Comparison of ENCODE assay signal across 14 cellular contexts in the genomic region with DNA sequence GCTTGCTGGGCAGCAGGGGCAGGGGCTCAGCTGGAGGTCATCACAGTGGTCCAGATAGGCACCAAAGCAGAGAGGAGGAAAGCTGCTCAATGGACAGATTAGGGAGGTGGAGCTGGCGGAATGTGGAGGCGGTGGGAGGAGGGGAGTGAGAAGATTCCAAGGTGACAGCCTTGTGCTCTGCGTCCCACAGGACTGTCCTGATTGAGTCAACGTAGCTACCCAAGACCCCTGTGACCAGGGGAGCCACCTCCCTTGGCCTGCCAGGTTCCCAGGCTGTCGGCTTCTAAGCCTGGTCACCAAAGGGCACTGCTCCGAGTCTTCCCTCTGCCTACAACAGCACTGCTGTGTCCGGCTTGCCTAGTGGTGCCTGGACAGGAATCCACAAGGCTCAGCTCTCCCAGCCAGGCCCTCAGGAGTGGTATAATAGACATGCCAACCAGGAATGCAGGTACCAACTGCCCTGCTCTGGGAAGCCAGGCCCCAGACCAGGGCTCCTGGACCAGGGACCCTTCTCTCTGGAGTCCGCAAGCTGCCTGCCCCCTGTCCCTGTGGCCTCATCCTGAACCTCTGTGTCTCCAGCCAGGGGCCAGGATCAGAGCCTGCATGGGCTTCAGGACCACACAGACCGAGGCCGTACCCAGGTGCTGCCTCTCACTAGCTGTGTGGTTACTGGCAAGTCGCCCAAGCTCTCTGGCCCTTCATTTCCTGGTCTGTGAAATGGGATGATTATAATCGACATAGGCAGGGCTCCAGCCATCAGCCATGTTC.
DNase-seq lines count a peak whose midpoint lies in the region; ATAC-seq and TF ChIP-seq lines count a peak whose summit lies in the region.
"Had no signal": no experiment of that assay in that cellular context is flagged by ENCODE, and none has a peak within 500 bp of the region (broad histone marks: within the 10 kb centered on the region; RNA-seq: fewer than 3 reads in every experiment).

No MANE protein-coding gene starts in this region.

- H3K36me3 Mint-ChIP-seq in CD14-positive monocyte, result peaks cover 71 to 87% of the 10 kb centered on the region in 2 donors
- peaks cover 17 to 71% (median 25%) of the 10 kb centered on the region in 3 donors for H3K36me3 Mint-ChIP-seq in CD8-positive, alpha-beta memory T cell
- peaks cover 64% of the 10 kb centered on the region for H3K36me3 Mint-ChIP-seq in activated T-helper 17 cell treated with anti-CD3 and anti-CD28 coated beads, Interleukin-2, amount 50 U/mL, for 72 hours (ENCODE audit: low read depth)

- H3K27ac Mint-ChIP-seq in CD14-positive monocyte, result peak overlapping the region; percentile 42 to 85 (median 74)
- H3K27ac Mint-ChIP-seq in CD8-positive, alpha-beta memory T cell, result peak overlapping the region; percentile 66 to 90 (median 80)
- peak overlapping the region; percentile 78 for H3K27ac Mint-ChIP-seq in activated T-helper 17 cell treated with anti-CD3 and anti-CD28 coated beads, Interleukin-2, amount 50 U/mL, for 72 hours

- no peak overlapping the region for H3K4me3 Mint-ChIP-seq in CD14-positive monocyte
- H3K4me3 Mint-ChIP-seq in CD8-positive, alpha-beta memory T cell, result peak overlapping the region in 3 of 7 donors; percentile 22 to 59 (median 45)
- no peak overlapping the region for H3K4me3 Mint-ChIP-seq in activated T-helper 17 cell treated with anti-CD3 and anti-CD28 coated beads, Interleukin-2, amount 50 U/mL, for 72 hours

- no peaks in the 10 kb centered on the region for H3K9me3 ChIP-seq in CD8-positive, alpha-beta memory T cell (ENCODE audit: low read length)
- H3K9me3 ChIP-seq: esophagus muscularis mucosa had no signal

- no peak overlapping the region for H3K4ac ChIP-seq in mesendoderm (ENCODE audit: low read depth, low read length)

- peak overlapping the region; percentile 52 for H3K56ac ChIP-seq in mesendoderm (ENCODE audit: low read length)

- peaks cover 0 to 2% (median 0%) of the 10 kb centered on the region in 3 donors for H3K27me3 Mint-ChIP-seq in CD14-positive monocyte (ENCODE audit: low read depth in 3 of 3)
- peaks cover 0 to 2% of the 10 kb centered on the region in 2 donors for H3K27me3 Mint-ChIP-seq in CD8-positive, alpha-beta memory T cell
- H3K27me3 Mint-ChIP-seq in activated T-helper 17 cell treated with anti-CD3 and anti-CD28 coated beads, Interleukin-2, amount 50 U/mL, for 72 hours, result no peaks in the 10 kb centered on the region

- no peak overlapping the region for H2BK5ac ChIP-seq in mesendoderm (ENCODE audit: low read length)

- no peaks in the 10 kb centered on the region for H3K79me2 ChIP-seq in mesendoderm (ENCODE audit: control insufficient read depth, insufficient read depth, low read length)

- H4K5ac ChIP-seq in mesendoderm (ENCODE audit: low read length), result no peak overlapping the region

- H4K8ac ChIP-seq in mesendoderm (ENCODE audit: low read depth, low read length), result no peak overlapping the region

- no peak overlapping the region for H3K23ac ChIP-seq in mesendoderm (ENCODE audit: low read length)

- H3K27ac ChIP-seq in CD8-positive, alpha-beta memory T cell (ENCODE audit: low read depth, low read length), result no peak overlapping the region
- H3K27ac ChIP-seq in mesendoderm (ENCODE audit: low read depth, low read length), result no peak overlapping the region
- H3K27ac ChIP-seq: coronary artery, esophagus muscularis mucosa, PC-9 had no signal

- no peak overlapping the region for H2AK5ac ChIP-seq in mesendoderm (ENCODE audit: low read length)

- H3K9me3 Mint-ChIP-seq in CD14-positive monocyte, result peaks cover 0 to 2% (median 0%) of the 10 kb centered on the region in 7 donors
- H3K9me3 Mint-ChIP-seq in CD8-positive, alpha-beta memory T cell, result no peaks in the 10 kb centered on the region
- no peaks in the 10 kb centered on the region for H3K9me3 Mint-ChIP-seq in activated T-helper 17 cell treated with anti-CD3 and anti-CD28 coated beads, Interleukin-2, amount 50 U/mL, for 72 hours

- H3K79me1 ChIP-seq in mesendoderm (ENCODE audit: low read length), result no peaks in the 10 kb centered on the region

- no peak overlapping the region for H3K9ac ChIP-seq in mesendoderm (ENCODE audit: low read length)

- WGBS in mesendoderm (ENCODE audit: extremely low coverage, insufficient coverage, low lambda C conversion rate), result no CpG with 5 or more reads among the region's 12 CpGs

- H3K18ac ChIP-seq in mesendoderm (ENCODE audit: low read length), result no peak overlapping the region

- H2BK120ac ChIP-seq in mesendoderm (ENCODE audit: low read depth, low read length), result no peak overlapping the region

- DNase-seq in CD14-positive monocyte (ENCODE audit: low spot score) (no peak), mesendoderm (peak; percentile 66), GOT3 (lab: John Stamatoyannopoulos, UW) (no peak)
- no peak for DNase-seq in CD8-positive, alpha-beta memory T cell
- DNase-seq: islet precursor cell; NCI-H146; NCI-H524; PC-9; stimulated activated CD4-positive, alpha-beta T cell treated with anti-CD3 and anti-CD28 coated beads, Interleukin-12 subunit alpha, Interleukin-12 subunit beta, amount 100 ng/mL, for 4 hours had no signal

- no peak overlapping the region for H3K4me3 ChIP-seq in CD8-positive, alpha-beta memory T cell (ENCODE audit: low read length)
- no peak overlapping the region for H3K4me3 ChIP-seq in mesendoderm (ENCODE audit: low read length)
- H3K4me3 ChIP-seq: coronary artery, esophagus muscularis mucosa, PC-9 had no signal

- no peak for ATAC-seq in activated T-helper 17 cell treated with anti-CD3 and anti-CD28 coated beads, Interleukin-2, amount 50 U/mL, for 72 hours (replicated peaks)
- ATAC-seq in HG03095 (IDR thresholded peaks at IDR 0.05; ENCODE audit: unreplicated experiment) (no peak), HG03442 (IDR thresholded peaks at IDR 0.05; ENCODE audit: unreplicated experiment) (no peak)

- CTCF ChIA-PET in CD8-positive, alpha-beta memory T cell (lab: Charles Lee), result interaction anchor here (0.9 to 8.8 kb wide), 3 partner anchors 13 to 67 kb away, joined by 3 to 98 read pairs (median 8); partner anchors contain the start of gene STK10

- peaks cover 49% of the 10 kb centered on the region for H3K4me1 ChIP-seq in CD8-positive, alpha-beta memory T cell (ENCODE audit: insufficient read depth, low read length)
- peaks cover 3% of the 10 kb centered on the region for H3K4me1 ChIP-seq in mesendoderm (ENCODE audit: control insufficient read depth, low read depth, low read length)

- POLR2A ChIA-PET in CD8-positive, alpha-beta memory T cell (lab: Charles Lee), result interaction anchor here (1.0 kb wide), 1 partner anchor 14 kb away, joined by 3 read pairs; no protein-coding TSS in a partner anchor

- no peak overlapping the region for H3K4me2 ChIP-seq in mesendoderm (ENCODE audit: low read length)
- H3K4me2 ChIP-seq: PC-9 had no signal

- H2BK15ac ChIP-seq in mesendoderm (replicated peaks; ENCODE audit: low read depth), result no peak overlapping the region

- H3K36me3 ChIP-seq in CD8-positive, alpha-beta memory T cell (ENCODE audit: insufficient read depth, low read length), result peaks cover 17% of the 10 kb centered on the region
- H3K36me3 ChIP-seq in mesendoderm (ENCODE audit: control insufficient read depth, insufficient read depth, low read length), result no peaks in the 10 kb centered on the region

- intact Hi-C loops in CD14-positive monocyte (cut with micrococcal nuclease), result no loop called here

- no peaks in the 10 kb centered on the region for H3K27me3 ChIP-seq in CD8-positive, alpha-beta memory T cell (ENCODE audit: insufficient read depth, low read length, poor library complexity, severe bottlenecking)
- H3K27me3 ChIP-seq in mesendoderm (ENCODE audit: insufficient read depth, low read length, poor library complexity), result no peaks in the 10 kb centered on the region
- H3K27me3 ChIP-seq: esophagus muscularis mucosa had no signal

- peaks cover 46% of the 10 kb centered on the region for H3K4me1 Mint-ChIP-seq in CD14-positive monocyte
- H3K4me1 Mint-ChIP-seq in CD8-positive, alpha-beta memory T cell, result peaks cover 53 to 82% (median 79%) of the 10 kb centered on the region in 3 donors
- H3K4me1 Mint-ChIP-seq in activated T-helper 17 cell treated with anti-CD3 and anti-CD28 coated beads, Interleukin-2, amount 50 U/mL, for 72 hours, result peaks cover 33% of the 10 kb centered on the region

- TF ChIP-seq CTCF in CD14-positive monocyte (IDR thresholded peaks at IDR 0.05), result no peak
